In genomic region chr14:104676694-104677505, GRCh38 we compare ENCODE assay signal across 8 cellular contexts. TPM values are rescaled to one million over a fixed set of nuclear protein-coding genes. Genes with fewer than 3 reads are reported as not detected.
A peak's percentile ranks its signal among the peaks of the same experiment; 100 is the strongest.
DNase-seq lines count a peak whose midpoint lies in the region; ATAC-seq, FAIRE-seq and TF ChIP-seq lines count a peak whose summit lies in the region.

No MANE protein-coding gene starts in this region.

- ATAC-seq in GM19455 (IDR thresholded peaks at IDR 0.05; ENCODE audit: unreplicated experiment) (peak; percentile 6), K562 (no peak), mucosa of descending colon (no peak)

- no TSS peak for BruUV-seq in K562 (replicated peaks; lab: Mats Ljungman, UMichigan)

- TF ChIP-seq POLR2A in K562 (conservative IDR thresholded peaks at IDR 0.05) (no peak), suprapubic skin (IDR thresholded peaks at IDR 0.05) (no peak)

- CTCF ChIA-PET in K562 (lab: Yijun Ruan, JAX; ENCODE audit: low intra/inter-chr PET ratio): no interaction called here

- no peaks in the 10 kb centered on the region for H3K36me3 ChIP-seq in KOPT-K1 (ENCODE audit: insufficient read depth, low read length)
- no peaks in the 10 kb centered on the region for H3K36me3 ChIP-seq in K562 (ENCODE audit: control insufficient read depth, insufficient read depth, low read length)
- no peaks in the 10 kb centered on the region for H3K36me3 ChIP-seq in mucosa of descending colon (ENCODE audit: low read depth)
- H3K36me3 ChIP-seq in suprapubic skin: no peaks in the 10 kb centered on the region

- H3K27me3 ChIP-seq in K562 (ENCODE audit: control insufficient read depth in 2 of 2, insufficient read depth in 2 of 2, low read length in 2 of 2) (peaks cover 0 to 4% of the 10 kb centered on the region in 2 experiments; a peak in 1 of 5 replicates), suprapubic skin (no peaks in the 10 kb centered on the region)

- DNase-seq in K562 (ENCODE audit: extremely low read depth in 1 of 4, low spot score in 3 of 4) (peak in 2 of 4 experiments; percentile 33 to 36), mucosa of descending colon (peak in 2 of 3 donors; percentile 60 to 72), suprapubic skin (ENCODE audit: low spot score in 2 of 2) (peak in 1 of 2 donors; percentile 81), hypothalamus (lab: John Stamatoyannopoulos, UW) (no peak), NCI-H2227 treated with DMSO at 0.1 percent for 48 hours (lab: John Stamatoyannopoulos, UW) (no peak), AG08395 (ENCODE audit: low spot score) (no peak)

- H3K9me3 ChIP-seq in KOPT-K1 (ENCODE audit: insufficient read depth, low read length, poor library complexity, severe bottlenecking): no peaks in the 10 kb centered on the region
- H3K9me3 ChIP-seq in K562 (replicated peaks; ENCODE audit: control insufficient read depth, insufficient read depth, low read depth, low read length): no peaks in the 10 kb centered on the region
- no peaks in the 10 kb centered on the region for H3K9me3 ChIP-seq in mucosa of descending colon
- H3K9me3 ChIP-seq in suprapubic skin: no peaks in the 10 kb centered on the region

- no peaks in the 10 kb centered on the region for H3K9me1 ChIP-seq in K562 (ENCODE audit: control insufficient read depth, insufficient read depth, low read length)

- POLR2A ChIA-PET in K562 (lab: Yijun Ruan, JAX): interaction anchor here (0.7 to 2.9 kb wide), 3 partner anchors 10 to 165 kb away, joined by 4 to 12 read pairs (median 5); no protein-coding TSS in a partner anchor

- no peak for TF ChIP-seq RAD21 in K562 (CRISPR knock-in tag; conservative IDR thresholded peaks at IDR 0.05 in 1 of 2, IDR thresholded peaks at IDR 0.05 in 1 of 2)

- FAIRE-seq in K562 (lab: Jason Lieb, UNC): no peak

- H3K79me2 ChIP-seq in K562 (ENCODE audit: control insufficient read depth, insufficient read depth, low read length): no peaks in the 10 kb centered on the region

- no peak for TF ChIP-seq EP300 in K562 (IDR thresholded peaks at IDR 0.05; ENCODE audit: low read length)
- no peak for TF ChIP-seq EP300 in suprapubic skin (IDR thresholded peaks at IDR 0.05)

- peak overlapping the region; percentile 71 for H3K4me2 ChIP-seq in K562 (ENCODE audit: insufficient read depth, low read length)

- TF ChIP-seq CTCF in K562 (IDR thresholded peaks at IDR 0.05 in 2 of 3, conservative IDR thresholded peaks at IDR 0.05 in 1 of 3; ENCODE audit: insufficient read depth in 2 of 3, low read depth in 1 of 3, low read length in 3 of 3) (no peak), mucosa of descending colon (IDR thresholded peaks at IDR 0.05) (no peak), suprapubic skin (IDR thresholded peaks at IDR 0.05) (no peak)

- H3K27ac ChIP-seq in KOPT-K1 (ENCODE audit: low read depth, low read length, poor library complexity, severe bottlenecking): peak overlapping the region; percentile 94
- peak overlapping the region; percentile 94 for H3K27ac ChIP-seq in K562 (ENCODE audit: extremely low read depth, low read depth, low read length)
- peak overlapping the region; percentile 81 for H3K27ac ChIP-seq in suprapubic skin

- H4K20me1 ChIP-seq in K562 (replicated peaks; ENCODE audit: control insufficient read depth, insufficient read depth, low read length): no peaks in the 10 kb centered on the region

- peak overlapping the region; percentile 91 for H2AFZ ChIP-seq in K562 (ENCODE audit: low read depth, low read length)

- WGBS in K562 (ENCODE audit: insufficient coverage, low coverage, missing lambda C conversion rate): 34% methylated on average over 6 of the region's 29 CpGs
- 44% methylated on average over 14 of the region's 29 CpGs for WGBS in suprapubic skin

- intact Hi-C loops in K562 (cut with micrococcal nuclease) (no loop called here), mucosa of descending colon (cut with DNase I, micrococcal nuclease) (no loop called here)

- in situ Hi-C loops in K562 (cut with MboI): no loop called here

- H3K4me3 ChIP-seq in K562 (no peak overlapping the region), mucosa of descending colon (no peak overlapping the region), suprapubic skin (peak overlapping the region; percentile 53)

- peaks cover 34 to 63% of the 10 kb centered on the region in 2 experiments for H3K4me1 ChIP-seq in K562 (replicated peaks in 1 of 2; ENCODE audit: control insufficient read depth in 2 of 2, insufficient read depth in 2 of 2, low read length in 2 of 2)
- peaks cover 48% of the 10 kb centered on the region for H3K4me1 ChIP-seq in mucosa of descending colon (ENCODE audit: low read depth)
- peaks cover 52% of the 10 kb centered on the region for H3K4me1 ChIP-seq in suprapubic skin

- H3K9ac ChIP-seq in K562 (ENCODE audit: insufficient read depth in 1 of 2, low read depth in 2 of 2, low read length in 2 of 2): peak overlapping the region; percentile 81 to 91

TF ChIP-seq in K562, 482 proteins besides CTCF, POLR2A, EP300 and RAD21 (continues in another document):
- TF ChIP-seq, protein P1, sequence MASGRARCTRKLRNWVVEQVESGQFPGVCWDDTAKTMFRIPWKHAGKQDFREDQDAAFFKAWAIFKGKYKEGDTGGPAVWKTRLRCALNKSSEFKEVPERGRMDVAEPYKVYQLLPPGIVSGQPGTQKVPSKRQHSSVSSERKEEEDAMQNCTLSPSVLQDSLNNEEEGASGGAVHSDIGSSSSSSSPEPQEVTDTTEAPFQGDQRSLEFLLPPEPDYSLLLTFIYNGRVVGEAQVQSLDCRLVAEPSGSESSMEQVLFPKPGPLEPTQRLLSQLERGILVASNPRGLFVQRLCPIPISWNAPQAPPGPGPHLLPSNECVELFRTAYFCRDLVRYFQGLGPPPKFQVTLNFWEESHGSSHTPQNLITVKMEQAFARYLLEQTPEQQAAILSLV (tag; IDR thresholded peaks at IDR 0.05): no peak
- no peak for TF ChIP-seq RBM15 (IDR thresholded peaks at IDR 0.05; ENCODE audit: insufficient read depth, low read length)
- TF ChIP-seq ZNF740 (CRISPR knock-in tag; IDR thresholded peaks at IDR 0.05): peak; percentile 76
- no peak; a peak in 1 of 4 replicates for TF ChIP-seq ZNF740 (tag; IDR thresholded peaks at IDR 0.05)
- TF ChIP-seq TRIM28 (IDR thresholded peaks at IDR 0.05): no peak

RNA-seq across cellular contexts. Expression of gene INF2, which starts 12.5 kb away (rescaled TPM):
- 30.6 and 91.0 TPM in 2 replicates for total RNA-seq in K562 (2011; cell fraction: chromatin; rRNA removed; ENCODE audit: low replicate concordance)
- 44.5 and 47.5 TPM in 2 replicates for total RNA-seq in K562 (2011; cell fraction: nucleolus; rRNA removed)
- total RNA-seq in K562 (2011; cell fraction: nucleoplasm; rRNA removed): 33.6 and 37.9 TPM in 2 replicates
- 24.9 and 28.8 TPM in 2 replicates for total RNA-seq in K562 (2014; rRNA removed)
- 2.8 and 4.4 TPM in 2 replicates for total RNA-seq in K562 (2014; rRNA removed; fragmentation: Illumina TruSeq; extraction: Trizol)
- total RNA-seq in K562 (2015; rRNA removed; fragmentation: Illumina TruSeq; extraction: Trizol): 7.8 and 8.7 TPM in 2 replicates
- total RNA-seq in K562 (2021): 30.7 and 31.3 TPM in 2 replicates
- polyA plus RNA-seq in K562 (2011; rRNA removed): 8.3 and 13.8 TPM in 2 replicates
- polyA plus RNA-seq in K562 (2011; cell fraction: cytosol; rRNA removed): 13.6 and 29.1 TPM in 2 replicates
- 35.1 and 63.6 TPM in 2 replicates for polyA plus RNA-seq in K562 (2011; cell fraction: nucleus; rRNA removed)
- 15.0 and 19.9 TPM in 2 replicates for polyA plus RNA-seq in K562 (2012)
- polyA plus RNA-seq in K562 (2014; fragmentation: Illumina TruSeq; extraction: Trizol): 7.2 and 12.4 TPM in 2 replicates
- 1 to 10 TPM in 1 of 2 experiments, under 1 TPM in 1; 0.56 to 1.4 TPM for polyA plus RNA-seq in K562 (2014; fragmentation: Nextera tagmentation; extraction: Ambion mirVana)
- polyA plus RNA-seq in K562 (2014; rRNA removed): 26.2 and 28.2 TPM in 2 replicates
- 3.5 and 6.1 TPM in 2 replicates for polyA minus RNA-seq in K562 (2011; rRNA and poly(A)+ RNA removed)
- polyA minus RNA-seq in K562 (2011; cell fraction: cytosol; rRNA and poly(A)+ RNA removed): 8.0 and 13.7 TPM in 2 replicates
- polyA minus RNA-seq in K562 (2011; cell fraction: nucleus; rRNA and poly(A)+ RNA removed): 9.4 and 12.0 TPM in 2 replicates
- 100 to 1,000 TPM; 132 to 216 (median 176) TPM for total RNA-seq in mucosa of descending colon
- total RNA-seq in suprapubic skin: 100 to 1,000 TPM in 1 of 4 donors, 10 to 100 TPM in 3; 52.1 to 126 (median 81.8) TPM

RNA-seq across cellular contexts. Expression of gene ADSS1, which starts 47.1 kb away (rescaled TPM):
- total RNA-seq in K562 (2011; cell fraction: chromatin; rRNA removed; ENCODE audit: low replicate concordance): 17.1 and 35.0 TPM in 2 replicates
- 12.5 and 17.5 TPM in 2 replicates for total RNA-seq in K562 (2011; cell fraction: nucleolus; rRNA removed)
- total RNA-seq in K562 (2011; cell fraction: nucleoplasm; rRNA removed): 16.8 and 20.0 TPM in 2 replicates
- total RNA-seq in K562 (2014; rRNA removed): 4.4 and 5.9 TPM in 2 replicates
- total RNA-seq in K562 (2014; rRNA removed; fragmentation: Illumina TruSeq; extraction: Trizol): 2.0 and 2.2 TPM in 2 replicates
- total RNA-seq in K562 (2015; rRNA removed; fragmentation: Illumina TruSeq; extraction: Trizol): 3.5 and 3.6 TPM in 2 replicates
- 4.2 and 4.9 TPM in 2 replicates for total RNA-seq in K562 (2021)
- polyA plus RNA-seq in K562 (2011; rRNA removed): 4.2 and 5.2 TPM in 2 replicates
- 2.7 and 4.0 TPM in 2 replicates for polyA plus RNA-seq in K562 (2011; cell fraction: cytosol; rRNA removed)
- polyA plus RNA-seq in K562 (2011; cell fraction: nucleus; rRNA removed): 39.1 and 54.9 TPM in 2 replicates
- polyA plus RNA-seq in K562 (2012): 6.0 and 16.4 TPM in 2 replicates
- 3.9 and 4.3 TPM in 2 replicates for polyA plus RNA-seq in K562 (2014; fragmentation: Illumina TruSeq; extraction: Trizol)
- polyA plus RNA-seq in K562 (2014; fragmentation: Nextera tagmentation; extraction: Ambion mirVana): under 1 TPM; 0.53 to 0.74 TPM
- 3.6 and 5.3 TPM in 2 replicates for polyA plus RNA-seq in K562 (2014; rRNA removed)
- polyA minus RNA-seq in K562 (2011; rRNA and poly(A)+ RNA removed): 2.6 and 2.7 TPM in 2 replicates
- 1.3 and 1.6 TPM in 2 replicates for polyA minus RNA-seq in K562 (2011; cell fraction: cytosol; rRNA and poly(A)+ RNA removed)
- 6.4 and 9.8 TPM in 2 replicates for polyA minus RNA-seq in K562 (2011; cell fraction: nucleus; rRNA and poly(A)+ RNA removed)
- 1 to 10 TPM; 2.0 to 6.0 (median 4.2) TPM for total RNA-seq in mucosa of descending colon
- 10 to 100 TPM in 2 of 4 donors, 1 to 10 TPM in 2; 2.8 to 12.4 (median 9.0) TPM for total RNA-seq in suprapubic skin

Comparison
In these comparisons a context has a peak if more than half of its experiments do, and no peak if none do; other contexts are left out.
1. DNase-seq: peak in mucosa of descending colon (2 of 3); none in hypothalamus (0 of 51), NCI-H2227 treated with DMSO at 0.1 percent for 48 hours (single experiment) and AG08395 (single experiment).
2. Peak in every context shown above with its lines, with median percentiles within 50 percentile points of each other: H3K27ac ChIP-seq.